ENCODE assay signal across 1 cellular context in genomic region chrX:323721-324628, GRCh38.
A peak's percentile ranks its signal among the peaks of the same experiment; 100 is the strongest.
TF ChIP-seq lines count a peak whose summit lies in the region.

No MANE protein-coding gene starts in this region.

TF ChIP-seq in HepG2, 621 proteins besides CTCF, POLR2A, EP300 and RAD21 (continued from another document and continues in another):
- TF ChIP-seq, protein P1, sequence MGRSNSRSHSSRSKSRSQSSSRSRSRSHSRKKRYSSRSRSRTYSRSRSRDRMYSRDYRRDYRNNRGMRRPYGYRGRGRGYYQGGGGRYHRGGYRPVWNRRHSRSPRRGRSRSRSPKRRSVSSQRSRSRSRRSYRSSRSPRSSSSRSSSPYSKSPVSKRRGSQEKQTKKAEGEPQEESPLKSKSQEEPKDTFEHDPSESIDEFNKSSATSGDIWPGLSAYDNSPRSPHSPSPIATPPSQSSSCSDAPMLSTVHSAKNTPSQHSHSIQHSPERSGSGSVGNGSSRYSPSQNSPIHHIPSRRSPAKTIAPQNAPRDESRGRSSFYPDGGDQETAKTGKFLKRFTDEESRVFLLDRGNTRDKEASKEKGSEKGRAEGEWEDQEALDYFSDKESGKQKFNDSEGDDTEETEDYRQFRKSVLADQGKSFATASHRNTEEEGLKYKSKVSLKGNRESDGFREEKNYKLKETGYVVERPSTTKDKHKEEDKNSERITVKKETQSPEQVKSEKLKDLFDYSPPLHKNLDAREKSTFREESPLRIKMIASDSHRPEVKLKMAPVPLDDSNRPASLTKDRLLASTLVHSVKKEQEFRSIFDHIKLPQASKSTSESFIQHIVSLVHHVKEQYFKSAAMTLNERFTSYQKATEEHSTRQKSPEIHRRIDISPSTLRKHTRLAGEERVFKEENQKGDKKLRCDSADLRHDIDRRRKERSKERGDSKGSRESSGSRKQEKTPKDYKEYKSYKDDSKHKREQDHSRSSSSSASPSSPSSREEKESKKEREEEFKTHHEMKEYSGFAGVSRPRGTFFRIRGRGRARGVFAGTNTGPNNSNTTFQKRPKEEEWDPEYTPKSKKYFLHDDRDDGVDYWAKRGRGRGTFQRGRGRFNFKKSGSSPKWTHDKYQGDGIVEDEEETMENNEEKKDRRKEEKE (IDR thresholded peaks at IDR 0.05): no peak
- TF ChIP-seq ZC3H13 (CRISPR knock-in tag; IDR thresholded peaks at IDR 0.05): no peak
- no peak for TF ChIP-seq ZNF33B (CRISPR knock-in tag; IDR thresholded peaks at IDR 0.05)
- no peak for TF ChIP-seq MLLT10 (CRISPR knock-in tag; IDR thresholded peaks at IDR 0.05)
- TF ChIP-seq REST (IDR thresholded peaks at IDR 0.05; ENCODE audit: borderline replicate concordance in 1 of 2, low read depth in 1 of 2, low read length in 2 of 2): no peak
- no peak for TF ChIP-seq GTF3A (CRISPR knock-in tag; conservative IDR thresholded peaks at IDR 0.05)
- TF ChIP-seq HDAC6 (IDR thresholded peaks at IDR 0.05; ENCODE audit: low read depth, low read length): no peak
- TF ChIP-seq ZNF264 (CRISPR knock-in tag; IDR thresholded peaks at IDR 0.05): no peak
- no peak for TF ChIP-seq POGZ (CRISPR knock-in tag; IDR thresholded peaks at IDR 0.05)
- TF ChIP-seq, protein P2, sequence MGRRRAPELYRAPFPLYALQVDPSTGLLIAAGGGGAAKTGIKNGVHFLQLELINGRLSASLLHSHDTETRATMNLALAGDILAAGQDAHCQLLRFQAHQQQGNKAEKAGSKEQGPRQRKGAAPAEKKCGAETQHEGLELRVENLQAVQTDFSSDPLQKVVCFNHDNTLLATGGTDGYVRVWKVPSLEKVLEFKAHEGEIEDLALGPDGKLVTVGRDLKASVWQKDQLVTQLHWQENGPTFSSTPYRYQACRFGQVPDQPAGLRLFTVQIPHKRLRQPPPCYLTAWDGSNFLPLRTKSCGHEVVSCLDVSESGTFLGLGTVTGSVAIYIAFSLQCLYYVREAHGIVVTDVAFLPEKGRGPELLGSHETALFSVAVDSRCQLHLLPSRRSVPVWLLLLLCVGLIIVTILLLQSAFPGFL (CRISPR knock-in tag; IDR thresholded peaks at IDR 0.05): no peak
- TF ChIP-seq MED1 (CRISPR knock-in tag; IDR thresholded peaks at IDR 0.05): peak; percentile 45; the same call in 1 of the 2 replicates
- no peak for TF ChIP-seq PRDM15 (CRISPR knock-in tag; IDR thresholded peaks at IDR 0.05)
- no peak for TF ChIP-seq RORA (CRISPR knock-in tag; IDR thresholded peaks at IDR 0.05)
- no peak for TF ChIP-seq FOSL1 (CRISPR knock-in tag; IDR thresholded peaks at IDR 0.05; ENCODE audit: borderline replicate concordance)
- no peak for TF ChIP-seq ONECUT2 (CRISPR knock-in tag; IDR thresholded peaks at IDR 0.05)
- no peak for TF ChIP-seq ZKSCAN8 (CRISPR knock-in tag; IDR thresholded peaks at IDR 0.05; ENCODE audit: borderline replicate concordance)
- TF ChIP-seq IKZF1 (IDR thresholded peaks at IDR 0.05): no peak
- no peak for TF ChIP-seq ZNF407 (CRISPR knock-in tag; IDR thresholded peaks at IDR 0.05; ENCODE audit: not compliant biosample characterization)
- TF ChIP-seq ZNF589 (CRISPR knock-in tag; conservative IDR thresholded peaks at IDR 0.05): no peak
- TF ChIP-seq BCL6 (CRISPR knock-in tag; IDR thresholded peaks at IDR 0.05): 0 out of 2 replicates have a peak, but pooled peaks have one; percentile 7
- no peak for TF ChIP-seq FOXK2 (IDR thresholded peaks at IDR 0.05)
- no peak for TF ChIP-seq TCF7 (IDR thresholded peaks at IDR 0.05; ENCODE audit: low read depth)
- no peak for TF ChIP-seq BORCS8-MEF2B (CRISPR knock-in tag; IDR thresholded peaks at IDR 0.05)
- peak; percentile 84 for TF ChIP-seq ZNF121 (CRISPR knock-in tag; IDR thresholded peaks at IDR 0.05)
- no peak for TF ChIP-seq ZNF10 (CRISPR knock-in tag; IDR thresholded peaks at IDR 0.05; ENCODE audit: borderline replicate concordance, low read depth)
- TF ChIP-seq ESRRA (CRISPR knock-in tag; IDR thresholded peaks at IDR 0.05; ENCODE audit: low read depth): no peak
- TF ChIP-seq MTF1 (CRISPR knock-in tag; IDR thresholded peaks at IDR 0.05): no peak
- TF ChIP-seq, protein P3, sequence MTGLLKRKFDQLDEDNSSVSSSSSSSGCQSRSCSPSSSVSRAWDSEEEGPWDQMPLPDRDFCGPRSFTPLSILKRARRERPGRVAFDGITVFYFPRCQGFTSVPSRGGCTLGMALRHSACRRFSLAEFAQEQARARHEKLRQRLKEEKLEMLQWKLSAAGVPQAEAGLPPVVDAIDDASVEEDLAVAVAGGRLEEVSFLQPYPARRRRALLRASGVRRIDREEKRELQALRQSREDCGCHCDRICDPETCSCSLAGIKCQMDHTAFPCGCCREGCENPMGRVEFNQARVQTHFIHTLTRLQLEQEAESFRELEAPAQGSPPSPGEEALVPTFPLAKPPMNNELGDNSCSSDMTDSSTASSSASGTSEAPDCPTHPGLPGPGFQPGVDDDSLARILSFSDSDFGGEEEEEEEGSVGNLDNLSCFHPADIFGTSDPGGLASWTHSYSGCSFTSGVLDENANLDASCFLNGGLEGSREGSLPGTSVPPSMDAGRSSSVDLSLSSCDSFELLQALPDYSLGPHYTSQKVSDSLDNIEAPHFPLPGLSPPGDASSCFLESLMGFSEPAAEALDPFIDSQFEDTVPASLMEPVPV (CRISPR knock-in tag; IDR thresholded peaks at IDR 0.05): no peak
- 0 out of 2 replicates have a peak, but pooled peaks have one; percentile 44 for TF ChIP-seq ZNF468 (CRISPR knock-in tag; IDR thresholded peaks at IDR 0.05)
- no peak for TF ChIP-seq MAFG (CRISPR knock-in tag; IDR thresholded peaks at IDR 0.05)
- no peak for TF ChIP-seq STAT5B (CRISPR knock-in tag; IDR thresholded peaks at IDR 0.05)
- TF ChIP-seq ZNF501 (CRISPR knock-in tag; IDR thresholded peaks at IDR 0.05): no peak
- no peak for TF ChIP-seq ZNF784 (CRISPR knock-in tag; IDR thresholded peaks at IDR 0.05; ENCODE audit: borderline replicate concordance)
- no peak for TF ChIP-seq ZNF235 (CRISPR knock-in tag; IDR thresholded peaks at IDR 0.05; ENCODE audit: borderline replicate concordance)
- no peak for TF ChIP-seq NR2C2 (CRISPR knock-in tag; IDR thresholded peaks at IDR 0.05; ENCODE audit: borderline replicate concordance)
- no peak for TF ChIP-seq ZMYM2 (CRISPR knock-in tag; IDR thresholded peaks at IDR 0.05)
- no peak for TF ChIP-seq SMARCC2 (IDR thresholded peaks at IDR 0.05)
- peak; percentile 43 for TF ChIP-seq SAP130 (CRISPR knock-in tag; IDR thresholded peaks at IDR 0.05; ENCODE audit: low read depth)
- TF ChIP-seq SP5 (CRISPR knock-in tag; IDR thresholded peaks at IDR 0.05; ENCODE audit: borderline replicate concordance, low read depth): no peak
- no peak for TF ChIP-seq ZNF615 (CRISPR knock-in tag; IDR thresholded peaks at IDR 0.05; ENCODE audit: borderline replicate concordance)
- TF ChIP-seq ZNF616 (CRISPR knock-in tag; IDR thresholded peaks at IDR 0.05; ENCODE audit: low read depth): no peak
- TF ChIP-seq RBM39 (IDR thresholded peaks at IDR 0.05; ENCODE audit: low read depth, low read length, poor library complexity, severe bottlenecking): peak; percentile 25
